Comparison of ENCODE assay signal across 10 cellular contexts in genomic region chr11:975824-976223, GRCh38. TPM values are rescaled to one million over a fixed set of nuclear protein-coding genes. Genes with fewer than 3 reads are reported as not detected.
DNase-seq lines count a peak whose midpoint lies in the region; TF ChIP-seq lines count a peak whose summit lies in the region.
"Had no signal": no experiment of that assay in that cellular context is flagged by ENCODE, and none has a peak within 500 bp of the region (broad histone marks: within the 10 kb centered on the region; RNA-seq: fewer than 3 reads in every experiment).

No MANE protein-coding gene starts in this region.

- no peaks in the 10 kb centered on the region for H3K4me1 ChIP-seq in endodermal cell (ENCODE audit: control insufficient read depth, insufficient read depth, low read length)

- no peaks in the 10 kb centered on the region for H3K27me3 Mint-ChIP-seq in endodermal cell (ENCODE audit: insufficient read depth)
- no peaks in the 10 kb centered on the region for H3K27me3 Mint-ChIP-seq in progenitor cell of endocrine pancreas
- H3K27me3 Mint-ChIP-seq: B cell had no signal

- peaks cover 47% of the 10 kb centered on the region for H3K36me3 ChIP-seq in endodermal cell (ENCODE audit: control insufficient read depth, insufficient read depth, low read length)

- no peak overlapping the region for H3K4me3 ChIP-seq in NB4 (ENCODE audit: low read depth, low read length)
- no peak overlapping the region for H3K4me3 ChIP-seq in endodermal cell (ENCODE audit: low read length)

- no peaks in the 10 kb centered on the region for H3K9me3 ChIP-seq in endodermal cell (ENCODE audit: control insufficient read depth, low read length)

- H3K36me3 Mint-ChIP-seq in endodermal cell (ENCODE audit: low read depth) (peaks cover 68% of the 10 kb centered on the region), progenitor cell of endocrine pancreas (ENCODE audit: insufficient read depth) (peaks cover 16% of the 10 kb centered on the region)

- no peak overlapping the region for H3K27ac ChIP-seq in endodermal cell (ENCODE audit: low read depth, low read length)

- H3K9ac ChIP-seq in endodermal cell (ENCODE audit: extremely low read depth, low read length, poor library complexity, severe bottlenecking): no peak overlapping the region

- H3K4me3 Mint-ChIP-seq in endodermal cell (no peak overlapping the region), progenitor cell of endocrine pancreas (ENCODE audit: low read depth) (no peak overlapping the region)
- H3K4me3 Mint-ChIP-seq: B cell had no signal

- no peaks in the 10 kb centered on the region for H3K27me3 ChIP-seq in endodermal cell (ENCODE audit: control insufficient read depth, insufficient read depth, low read length, poor library complexity, severe bottlenecking)

- peak overlapping the region; percentile 91 for H3K27ac Mint-ChIP-seq in endodermal cell
- peak overlapping the region; percentile 73 for H3K27ac Mint-ChIP-seq in progenitor cell of endocrine pancreas
- H3K27ac Mint-ChIP-seq: B cell had no signal

- H3K9me3 Mint-ChIP-seq in endodermal cell (no peaks in the 10 kb centered on the region), progenitor cell of endocrine pancreas (ENCODE audit: low read depth) (no peaks in the 10 kb centered on the region)

- peaks cover 4% of the 10 kb centered on the region for H3K4me1 Mint-ChIP-seq in endodermal cell
- H3K4me1 Mint-ChIP-seq in progenitor cell of endocrine pancreas (ENCODE audit: low read depth): no peaks in the 10 kb centered on the region

- peak; percentile 10 for TF ChIP-seq CTCF in NB4 (IDR thresholded peaks at IDR 0.05; ENCODE audit: low read depth, low read length)
- peak; percentile 72 for TF ChIP-seq CTCF in endodermal cell (conservative IDR thresholded peaks at IDR 0.05)
- peak; percentile 34 for TF ChIP-seq CTCF in progenitor cell of endocrine pancreas (IDR thresholded peaks at IDR 0.05; ENCODE audit: unreplicated experiment)

- DNase-seq in NCI-H2227 (lab: John Stamatoyannopoulos, UW; ENCODE audit: unreplicated experiment) (peak; percentile 26), NCI-H2227 treated with DMSO at 0.1 percent for 48 hours (lab: John Stamatoyannopoulos, UW) (no peak), NB4 (ENCODE audit: low read depth) (peak; percentile 37), endodermal cell (peak; percentile 88), progenitor cell of endocrine pancreas (ENCODE audit: low spot score, unreplicated experiment) (no peak), NCI-H748 treated with DMSO at 0.1 percent for 48 hours (lab: John Stamatoyannopoulos, UW) (no peak), SK-N-DZ (ENCODE audit: low spot score) (no peak), NCI-H146 treated with DMSO at 0.1 percent for 48 hours (lab: John Stamatoyannopoulos, UW; ENCODE audit: unreplicated experiment) (no peak)
- DNase-seq: cerebellar nuclear complex had no signal

- no peak for TF ChIP-seq POLR2A in NB4 (IDR thresholded peaks at IDR 0.05; ENCODE audit: extremely low read depth, insufficient read length)

- WGBS in endodermal cell (ENCODE audit: insufficient coverage in 1 of 2, insufficient read length in 1 of 2), 2 experiments: 71 to 83% methylated on average over 7 to 15 of the region's 15 CpGs

RNA-seq across cellular contexts. Expression of gene AP2A2, which starts 50.2 kb away (rescaled TPM):
- 10 to 100 TPM; 79.4 to 97.7 TPM for total RNA-seq in endodermal cell
- 62.5 TPM for polyA plus RNA-seq in endodermal cell (2013, experiment 1 of 2)
- 49.7 TPM for polyA plus RNA-seq in endodermal cell (2013, experiment 2 of 2)
- total RNA-seq in progenitor cell of endocrine pancreas: 86.6 and 88.8 TPM in 2 replicates
- polyA plus RNA-seq in SK-N-DZ (2014; cell fraction: cytosol; rRNA removed): 37.5 and 41.1 TPM in 2 replicates
- polyA plus RNA-seq in SK-N-DZ (2014; cell fraction: nucleus; rRNA removed): 67.3 and 80.9 TPM in 2 replicates

Comparison
In these comparisons a context has a peak if more than half of its experiments do, and no peak if none do; other contexts are left out.
1. DNase-seq: peak in NCI-H2227 (single experiment), NB4 (single experiment) and endodermal cell (single experiment); none in NCI-H2227 treated with DMSO at 0.1 percent for 48 hours (single experiment), progenitor cell of endocrine pancreas (single experiment), NCI-H748 treated with DMSO at 0.1 percent for 48 hours (single experiment), SK-N-DZ (single experiment) and NCI-H146 treated with DMSO at 0.1 percent for 48 hours (single experiment).
2. CTCF ChIP-seq: peak in every context shown above with its lines; median percentile 72 in endodermal cell; 34 in progenitor cell of endocrine pancreas; 10 in NB4.